ENCODE assay signal across 15 cellular contexts in the genomic region with DNA sequence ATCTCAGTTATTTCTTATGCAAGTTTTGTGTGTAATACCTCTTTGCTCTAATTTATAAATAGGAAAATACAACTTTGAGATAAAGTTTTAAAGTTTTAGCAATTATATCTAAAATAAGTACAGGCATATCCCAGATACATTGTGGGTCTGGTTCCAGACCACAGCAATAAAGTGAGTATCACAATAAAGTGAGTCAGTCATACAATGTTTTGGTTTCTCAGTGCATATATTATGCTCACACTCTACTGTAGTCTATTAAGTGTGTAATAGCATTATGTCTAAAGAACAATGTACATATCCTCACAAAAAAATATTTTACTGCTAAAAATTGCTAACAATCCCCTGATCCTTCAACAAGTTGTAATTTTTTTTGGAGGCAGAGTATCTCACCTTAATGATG. TPM values are rescaled to one million over a fixed set of nuclear protein-coding genes. Genes with fewer than 3 reads are reported as not detected.
DNase-seq lines count a peak whose midpoint lies in the region; ATAC-seq and TF ChIP-seq lines count a peak whose summit lies in the region.
"Had no signal": no experiment of that assay in that cellular context is flagged by ENCODE, and none has a peak within 500 bp of the region (broad histone marks: within the 10 kb centered on the region; RNA-seq: fewer than 3 reads in every experiment).

No MANE protein-coding gene starts in this region.

- ATAC-seq in PC-3 (peak; percentile 63), GM18520 (IDR thresholded peaks at IDR 0.05; ENCODE audit: unreplicated experiment) (no peak), psoas muscle (no peak)

- CTCF ChIA-PET in mammary epithelial cell (lab: Charles Lee; ENCODE audit: low non-redundant PET) (no interaction called here), MCF 10A (lab: Yijun Ruan, JAX) (no interaction called here), PC-3 (lab: Charles Lee) (no interaction called here)

- intact Hi-C loops in mammary epithelial cell (cut with micrococcal nuclease) = no loop called here
- intact Hi-C loops in MCF 10A (cut with micrococcal nuclease) = no loop called here
- intact Hi-C loops in PC-3 (cut with micrococcal nuclease) = no loop called here
- intact Hi-C loops in psoas muscle (cut with DNase I) = no loop called here

- no peaks in the 10 kb centered on the region for H3K9me3 Mint-ChIP-seq in MCF 10A (ENCODE audit: unreplicated experiment)
- peaks cover 15% of the 10 kb centered on the region for H3K9me3 Mint-ChIP-seq in mesothelial cell of epicardium
- H3K9me3 Mint-ChIP-seq: CD4-positive, alpha-beta memory T cell; H9 had no signal

- H3K36me3 ChIP-seq in mammary epithelial cell (ENCODE audit: insufficient read depth, low read length) (no peaks in the 10 kb centered on the region), PC-3 (ENCODE audit: low read depth, low read length) (peaks cover 10% of the 10 kb centered on the region; the same call in 1 of the 2 replicates), psoas muscle (ENCODE audit: insufficient read depth in 1 of 2, low read depth in 1 of 2) (no peaks in the 10 kb centered on the region)

- in situ Hi-C loops in mammary epithelial cell (cut with MboI; ENCODE audit: low sequenced_read_pairs in 2 of 2) = no loop called here

- no peak overlapping the region for H3K27ac ChIP-seq in mammary epithelial cell (ENCODE audit: insufficient read depth, low read depth, low read length)
- no peak overlapping the region for H3K27ac ChIP-seq in PC-3 (ENCODE audit: low read length)
- no peak overlapping the region for H3K27ac ChIP-seq in psoas muscle
- H3K27ac ChIP-seq: BLaER1 had no signal

- peak; percentile 35 for DNase-seq in mammary epithelial cell
- no peak for DNase-seq in MCF 10A (ENCODE audit: unreplicated experiment)
- DNase-seq in PC-3 = no peak
- peak; percentile 21 for DNase-seq in fibroblast of villous mesenchyme (ENCODE audit: low read depth)
- no peak for DNase-seq in psoas muscle
- no peak for DNase-seq in mesothelial cell of epicardium (ENCODE audit: low spot score in 2 of 2, unreplicated experiment in 2 of 2)
- DNase-seq: 8988T; CD4-positive, alpha-beta memory T cell; DMS153; DMS79; GF-D8; H9 had no signal

- H3F3A ChIP-seq in PC-3 (ENCODE audit: low read length, unreplicated experiment) = no peaks in the 10 kb centered on the region

- H3K4me1 ChIP-seq in mammary epithelial cell (ENCODE audit: insufficient read depth, low read length) (no peaks in the 10 kb centered on the region), PC-3 (ENCODE audit: insufficient read depth, low read length) (no peaks in the 10 kb centered on the region), psoas muscle (no peaks in the 10 kb centered on the region)
- H3K4me1 ChIP-seq: BLaER1 had no signal

- H3K36me3 Mint-ChIP-seq in MCF 10A (ENCODE audit: insufficient read depth, unreplicated experiment) (no peaks in the 10 kb centered on the region), mesothelial cell of epicardium (peaks cover 18% of the 10 kb centered on the region)

- H3K4me3 ChIP-seq in mammary epithelial cell (replicated peaks in 1 of 3; ENCODE audit: insufficient read depth in 1 of 3, low read depth in 2 of 3, low read length in 3 of 3) (no peak overlapping the region), PC-3 (ENCODE audit: low read length) (no peak overlapping the region), fibroblast of villous mesenchyme (ENCODE audit: low read depth, low read length) (no peak overlapping the region), psoas muscle (no peak overlapping the region)
- H3K4me3 ChIP-seq: BLaER1 had no signal

- BruUV-seq in mammary epithelial cell (replicated peaks; lab: Mats Ljungman, UMichigan) (no TSS peak), MCF 10A (replicated peaks; lab: Mats Ljungman, UMichigan) (no TSS peak), PC-3 (replicated peaks; lab: Mats Ljungman, UMichigan) (no TSS peak)

- H3K27me3 ChIP-seq in mammary epithelial cell (ENCODE audit: insufficient read depth, low read length) (no peaks in the 10 kb centered on the region), PC-3 (ENCODE audit: low read length) (no peaks in the 10 kb centered on the region), psoas muscle (ENCODE audit: insufficient read depth in 3 of 3, low read length in 2 of 3) (no peaks in the 10 kb centered on the region)
- H3K27me3 ChIP-seq: BLaER1 had no signal

- H2AFZ ChIP-seq in mammary epithelial cell (ENCODE audit: low read depth, low read length) = no peak overlapping the region
- no peak overlapping the region for H2AFZ ChIP-seq in PC-3 (ENCODE audit: low read length)

- H3K4me3 Mint-ChIP-seq in MCF 10A (ENCODE audit: unreplicated experiment) (no peak overlapping the region), mesothelial cell of epicardium (no peak overlapping the region)
- H3K4me3 Mint-ChIP-seq: CD14-positive monocyte; CD4-positive, alpha-beta memory T cell; H9 had no signal

- no peaks in the 10 kb centered on the region for H3K27me3 Mint-ChIP-seq in MCF 10A (ENCODE audit: insufficient read depth, unreplicated experiment)
- H3K27me3 Mint-ChIP-seq in mesothelial cell of epicardium (ENCODE audit: low read depth) = no peaks in the 10 kb centered on the region
- H3K27me3 Mint-ChIP-seq: CD4-positive, alpha-beta memory T cell had no signal

- H3K9me2 ChIP-seq in PC-3 (replicated peaks; ENCODE audit: low read length) = no peaks in the 10 kb centered on the region

- POLR2A ChIA-PET in MCF 10A (lab: Yijun Ruan, JAX) (no interaction called here), PC-3 (lab: Charles Lee; ENCODE audit: unreplicated experiment) (no interaction called here)

- H3K4me1 Mint-ChIP-seq in MCF 10A (ENCODE audit: insufficient read depth, unreplicated experiment) (no peaks in the 10 kb centered on the region), mesothelial cell of epicardium (peaks cover 1% of the 10 kb centered on the region)
- H3K4me1 Mint-ChIP-seq: CD14-positive monocyte had no signal

- no peaks in the 10 kb centered on the region for H4K20me1 ChIP-seq in mammary epithelial cell (ENCODE audit: insufficient read depth, low read length)
- no peaks in the 10 kb centered on the region for H4K20me1 ChIP-seq in PC-3 (ENCODE audit: low read length)
- H4K20me1 ChIP-seq: BLaER1 had no signal

- dilution Hi-C loops in mammary epithelial cell (cut with HindIII; ENCODE audit: low sequenced_read_pairs) = no loop called here

- H3K9ac ChIP-seq in mammary epithelial cell (ENCODE audit: insufficient read depth, low read length) = no peak overlapping the region
- no peak overlapping the region for H3K9ac ChIP-seq in PC-3 (ENCODE audit: low read length)
- H3K9ac ChIP-seq: BLaER1 had no signal

- H3K27ac Mint-ChIP-seq in MCF 10A (ENCODE audit: low read depth, unreplicated experiment) (no peak overlapping the region), mesothelial cell of epicardium (no peak overlapping the region)
- H3K27ac Mint-ChIP-seq: CD14-positive monocyte; CD4-positive, alpha-beta memory T cell had no signal

- H3K79me2 ChIP-seq in mammary epithelial cell (ENCODE audit: insufficient read depth, low read length) (peaks cover 10% of the 10 kb centered on the region), PC-3 (ENCODE audit: low read length) (no peaks in the 10 kb centered on the region)

- TF ChIP-seq CTCF in mammary epithelial cell (conservative IDR thresholded peaks at IDR 0.05 in 1 of 2, IDR thresholded peaks at IDR 0.05 in 1 of 2; ENCODE audit: extremely low read depth in 1 of 2, insufficient read depth in 1 of 2, low read depth in 1 of 2, low read length in 2 of 2) (no peak), MCF 10A (IDR thresholded peaks at IDR 0.05; ENCODE audit: unreplicated experiment) (no peak), PC-3 (conservative IDR thresholded peaks at IDR 0.05; ENCODE audit: low read depth, low read length) (no peak), fibroblast of villous mesenchyme (IDR thresholded peaks at IDR 0.05; ENCODE audit: insufficient read depth, low read depth, low read length) (no peak), psoas muscle (IDR thresholded peaks at IDR 0.05) (no peak), mesothelial cell of epicardium (IDR thresholded peaks at IDR 0.05; ENCODE audit: unreplicated experiment) (no peak)

- H3K4me2 ChIP-seq in mammary epithelial cell (ENCODE audit: insufficient read depth, low read depth, low read length) = no peak overlapping the region
- H3K4me2 ChIP-seq in PC-3 (ENCODE audit: low read length) = no peak overlapping the region
- H3K4me2 ChIP-seq: BLaER1 had no signal

- H3K9me3 ChIP-seq in mammary epithelial cell (replicated peaks; ENCODE audit: insufficient read depth, low read length) (no peaks in the 10 kb centered on the region), PC-3 (ENCODE audit: low read length) (no peaks in the 10 kb centered on the region), psoas muscle (no peaks in the 10 kb centered on the region)

RNA-seq across cellular contexts. Expression of a gene that starts 49.2 kb away (rescaled TPM):
- 10 to 100 TPM; 18.3 to 25.1 TPM for total RNA-seq in mammary epithelial cell
- polyA plus RNA-seq in mammary epithelial cell = 20.3 TPM
- 26.1 TPM for polyA minus RNA-seq in mammary epithelial cell
- total RNA-seq in MCF 10A (2022) = 32.2 and 38.9 TPM in 2 replicates
- total RNA-seq in PC-3 (2014; rRNA removed) = 26.0 and 33.1 TPM in 2 replicates
- total RNA-seq in fibroblast of villous mesenchyme = 27.7 and 41.5 TPM in 2 replicates
- 10 to 100 TPM; 16.5 to 18.0 (median 17.5) TPM for total RNA-seq in psoas muscle
- polyA plus RNA-seq in psoas muscle = 10 to 100 TPM; 19.0 to 26.8 (median 26.7) TPM
- total RNA-seq in mesothelial cell of epicardium = 24.2 to 24.9 TPM (median 24.6 TPM) in 3 replicates

RNA-seq across cellular contexts. Expression of a gene that starts 49.3 kb away (rescaled TPM):
- total RNA-seq in mammary epithelial cell (100 to 1,000 TPM in 1 of 2 donors, 10 to 100 TPM in 1; 96.3 to 132 TPM), MCF 10A (2022) (136 and 140 TPM in 2 replicates), PC-3 (2014; rRNA removed) (131 and 153 TPM in 2 replicates), fibroblast of villous mesenchyme (106 and 175 TPM in 2 replicates), psoas muscle (10 to 100 TPM; 52.8 to 75.0 (median 63.6) TPM), mesothelial cell of epicardium (54.4 to 55.7 TPM (median 55.1 TPM) in 3 replicates)
- polyA plus RNA-seq in mammary epithelial cell (98.4 TPM), psoas muscle (10 to 100 TPM; 25.9 to 59.8 (median 34.8) TPM)
- 192 TPM for polyA minus RNA-seq in mammary epithelial cell

Comparison
In these comparisons a context has a peak if more than half of its experiments do, and no peak if none do; other contexts are left out.
1. DNase-seq: peak in mammary epithelial cell (single experiment) and fibroblast of villous mesenchyme (single experiment); none in MCF 10A (single experiment), PC-3 (single experiment), psoas muscle (0 of 2) and mesothelial cell of epicardium (0 of 2).